40 cellular contexts compared by ENCODE assay signal in genomic region chr5:179874536-179875292, GRCh38.
"Had no signal": no experiment of that assay in that cellular context is flagged by ENCODE, and none has a peak within 500 bp of the region (broad histone marks: within the 10 kb centered on the region; RNA-seq: fewer than 3 reads in every experiment).

No MANE protein-coding gene starts in this region.

- H3K27ac Mint-ChIP-seq: activated B cell treated with CpG ODN at 0.5 μM for 24 hours; activated CD4-positive, alpha-beta memory T cell treated with anti-CD3 and anti-CD28 coated beads, Interleukin-2, amount 10 ng/mL, durations not matched to agents 7 days and 5 days; activated CD8-positive, alpha-beta memory T cell treated with anti-CD3 and anti-CD28 coated beads, Interleukin-2, amount 10 ng/mL, durations not matched to agents 7 days and 5 days; activated naive CD4-positive, alpha-beta T cell treated with anti-CD3 and anti-CD28 coated beads, Interleukin-2, amount 50 U/mL, for 24 hours had no signal

- H3K4me1 ChIP-seq: adrenal gland, body of pancreas, breast epithelium, Peyer's patch had no signal

- H3K4me1 Mint-ChIP-seq: activated B cell treated with CpG ODN at 0.5 μM for 24 hours; activated CD4-positive, alpha-beta memory T cell treated with anti-CD3 and anti-CD28 coated beads, Interleukin-2, amount 10 ng/mL, durations not matched to agents 7 days and 5 days; activated CD8-positive, alpha-beta memory T cell treated with anti-CD3 and anti-CD28 coated beads, Interleukin-2, amount 10 ng/mL, durations not matched to agents 7 days and 5 days; activated naive CD4-positive, alpha-beta T cell treated with anti-CD3 and anti-CD28 coated beads, Interleukin-2, amount 50 U/mL, for 24 hours had no signal

- H3K27me3 Mint-ChIP-seq: activated B cell treated with CpG ODN at 0.5 μM for 24 hours; activated CD4-positive, alpha-beta memory T cell treated with anti-CD3 and anti-CD28 coated beads, Interleukin-2, amount 10 ng/mL, durations not matched to agents 7 days and 5 days; activated CD8-positive, alpha-beta memory T cell treated with anti-CD3 and anti-CD28 coated beads, Interleukin-2, amount 10 ng/mL, durations not matched to agents 7 days and 5 days; activated naive CD4-positive, alpha-beta T cell treated with anti-CD3 and anti-CD28 coated beads, Interleukin-2, amount 50 U/mL, for 24 hours; activated T-helper 17 cell treated with anti-CD3 and anti-CD28 coated beads, Interleukin-2, amount 50 U/mL, for 72 hours had no signal

- ATAC-seq: activated CD8-positive, alpha-beta memory T cell treated with anti-CD3 and anti-CD28 coated beads, Interleukin-2, amount 10 ng/mL, durations not matched to agents 7 days and 5 days; activated T-helper 17 cell treated with anti-CD3 and anti-CD28 coated beads, Interleukin-2, amount 50 U/mL, for 72 hours; body of pancreas; PC-3 had no signal

- DNase-seq: activated B cell treated with CpG ODN at 0.5 μM for 24 hours; activated CD4-positive, alpha-beta memory T cell treated with anti-CD3 and anti-CD28 coated beads, Interleukin-2, amount 10 ng/mL, durations not matched to agents 7 days and 5 days; activated CD4-positive, alpha-beta T cell treated with anti-CD3 and anti-CD28 coated beads for 4 hours; activated CD4-positive, alpha-beta T cell treated with anti-CD3 and anti-CD28 coated beads, Interleukin-2, amount 50 U/mL, for 1 hour; activated CD4-positive, CD25-positive, alpha-beta regulatory T cell treated with anti-CD3 and anti-CD28 coated beads, Interleukin-2, amount 50 U/mL, for 72 hours; activated CD8-positive, alpha-beta memory T cell treated with anti-CD3 and anti-CD28 coated beads for 24 hours; activated CD8-positive, alpha-beta memory T cell treated with anti-CD3 and anti-CD28 coated beads, Interleukin-2, amount 10 ng/mL, durations not matched to agents 7 days and 5 days; activated CD8-positive, alpha-beta memory T cell treated with anti-CD3 and anti-CD28 coated beads, Interleukin-2, amount 50 U/mL, for 48 hours; activated effector memory CD4-positive, alpha-beta T cell treated with anti-CD3 and anti-CD28 coated beads, Interleukin-2, amount 50 U/mL, for 16 hours; activated naive CD4-positive, alpha-beta T cell; activated T-cell treated with anti-CD3 and anti-CD28 coated beads, Interleukin-2, amount 50 U/mL, for 48 hours; adrenal gland; body of pancreas; cerebellar nuclear complex; Kasumi-1; MG63; NCI-H1048; NCI-H1105 treated with DMSO at 0.1 percent for 48 hours; NCI-H1436; NCI-H1694; NCI-H1930; NCI-H2081 treated with DMSO at 0.1 percent for 48 hours; NCI-H2171; NCI-H510A; NCI-H526; NCI-H748 treated with DMSO at 0.1 percent for 48 hours; NK-92 treated with Interleukin-12 subunit alpha and Interleukin-12 subunit beta, amount 100 ng/mL, for 24 hours; PC-3; Right ventricle myocardium superior; RPMI8226; SW 1271; T-helper 1 cell; T-helper 2 cell; T-helper 9 cell had no signal

- H3K27ac ChIP-seq: adrenal gland, body of pancreas, breast epithelium, Peyer's patch, VCaP had no signal

- H3K4me3 Mint-ChIP-seq: activated B cell treated with CpG ODN at 0.5 μM for 24 hours; activated CD4-positive, alpha-beta memory T cell treated with anti-CD3 and anti-CD28 coated beads, Interleukin-2, amount 10 ng/mL, durations not matched to agents 7 days and 5 days; activated CD8-positive, alpha-beta memory T cell treated with anti-CD3 and anti-CD28 coated beads, Interleukin-2, amount 10 ng/mL, durations not matched to agents 7 days and 5 days; activated naive CD4-positive, alpha-beta T cell treated with anti-CD3 and anti-CD28 coated beads, Interleukin-2, amount 50 U/mL, for 24 hours; activated T-helper 17 cell treated with anti-CD3 and anti-CD28 coated beads, Interleukin-2, amount 50 U/mL, for 72 hours had no signal

- H3K27me3 ChIP-seq: adrenal gland, body of pancreas, breast epithelium, MG63, Peyer's patch had no signal

- H3K4me3 ChIP-seq: adrenal gland, body of pancreas, breast epithelium, MG63, Peyer's patch had no signal

- H3K9me3 Mint-ChIP-seq: activated B cell treated with CpG ODN at 0.5 μM for 24 hours; activated CD4-positive, alpha-beta memory T cell treated with anti-CD3 and anti-CD28 coated beads, Interleukin-2, amount 10 ng/mL, durations not matched to agents 7 days and 5 days; activated naive CD4-positive, alpha-beta T cell treated with anti-CD3 and anti-CD28 coated beads, Interleukin-2, amount 50 U/mL, for 24 hours; activated T-helper 17 cell treated with anti-CD3 and anti-CD28 coated beads, Interleukin-2, amount 50 U/mL, for 72 hours had no signal

- H3K9me3 ChIP-seq: adrenal gland, body of pancreas, breast epithelium, MG63, Peyer's patch had no signal

- FAIRE-seq: astrocyte had no signal
